Comparison of ENCODE assay signal across 8 cellular contexts in the genomic region with DNA sequence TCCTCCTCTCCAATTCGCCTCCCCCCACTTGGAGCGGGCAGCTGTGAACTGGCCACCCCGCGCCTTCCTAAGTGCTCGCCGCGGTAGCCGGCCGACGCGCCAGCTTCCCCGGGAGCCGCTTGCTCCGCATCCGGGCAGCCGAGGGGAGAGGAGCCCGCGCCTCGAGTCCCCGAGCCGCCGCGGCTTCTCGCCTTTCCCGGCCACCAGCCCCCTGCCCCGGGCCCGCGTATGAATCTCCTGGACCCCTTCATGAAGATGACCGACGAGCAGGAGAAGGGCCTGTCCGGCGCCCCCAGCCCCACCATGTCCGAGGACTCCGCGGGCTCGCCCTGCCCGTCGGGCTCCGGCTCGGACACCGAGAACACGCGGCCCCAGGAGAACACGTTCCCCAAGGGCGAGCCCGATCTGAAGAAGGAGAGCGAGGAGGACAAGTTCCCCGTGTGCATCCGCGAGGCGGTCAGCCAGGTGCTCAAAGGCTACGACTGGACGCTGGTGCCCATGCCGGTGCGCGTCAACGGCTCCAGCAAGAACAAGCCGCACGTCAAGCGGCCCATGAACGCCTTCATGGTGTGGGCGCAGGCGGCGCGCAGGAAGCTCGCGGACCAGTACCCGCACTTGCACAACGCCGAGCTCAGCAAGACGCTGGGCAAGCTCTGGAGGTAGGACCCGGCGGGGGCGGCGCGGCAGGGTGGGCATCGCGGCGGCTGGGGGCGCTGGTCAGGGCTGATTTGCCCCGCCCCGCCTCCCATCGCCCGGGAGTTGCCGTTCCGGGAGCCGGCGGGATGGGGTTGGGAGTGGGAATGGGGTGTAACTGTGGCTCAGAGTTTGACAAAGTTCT. TPM values are rescaled to one million over a fixed set of nuclear protein-coding genes. Genes with fewer than 3 reads are reported as not detected.
A peak's percentile ranks its signal among the peaks of the same experiment; 100 is the strongest.
DNase-seq lines count a peak whose midpoint lies in the region; ATAC-seq and TF ChIP-seq lines count a peak whose summit lies in the region.

No MANE protein-coding gene starts in this region.

- H3K27ac Mint-ChIP-seq in nephron progenitor cell, result peak overlapping the region; percentile 16
- H3K27ac Mint-ChIP-seq in effector memory CD8-positive, alpha-beta T cell, result no peak overlapping the region

- H3K4me3 Mint-ChIP-seq in nephron progenitor cell, result peak overlapping the region; percentile 96
- no peak overlapping the region for H3K4me3 Mint-ChIP-seq in effector memory CD8-positive, alpha-beta T cell

- POLR2A ChIA-PET in HEK293 (lab: Yijun Ruan, JAX), result interaction anchor here (0.6 to 2.5 kb wide), 63 partner anchors 8 to 1354 kb away, joined by 3 to 45 read pairs (median 5); no protein-coding TSS in a partner anchor

- H3K4me3 ChIP-seq in GM12864 (ENCODE audit: low read depth, low read length) (peak overlapping the region; percentile 68), HEK293 (ENCODE audit: low read depth, low read length) (peak overlapping the region; percentile 89), NT2/D1 (ENCODE audit: insufficient read length, low read depth) (peak overlapping the region; percentile 83)
- no peak overlapping the region for H3K4me3 ChIP-seq in effector memory CD4-positive, alpha-beta T cell (ENCODE audit: insufficient read depth, low read depth, low read length, poor library complexity, severe bottlenecking)

- no peak for DNase-seq in GM12864 (ENCODE audit: low read depth)
- no peak for DNase-seq in NT2/D1 (ENCODE audit: low read depth, low spot score)
- DNase-seq in nephron progenitor cell, result peak; percentile 68
- no peak for DNase-seq in NCI-H526 treated with DMSO at 0.1 percent for 48 hours (lab: John Stamatoyannopoulos, UW)
- DNase-seq in effector memory CD8-positive, alpha-beta T cell, result no peak
- DNase-seq in effector memory CD4-positive, alpha-beta T cell, result no peak

- H3K27me3 ChIP-seq in NT2/D1 (ENCODE audit: insufficient read depth, insufficient read length), result peaks cover 45% of the 10 kb centered on the region
- peaks cover 30% of the 10 kb centered on the region for H3K27me3 ChIP-seq in effector memory CD4-positive, alpha-beta T cell (replicated peaks; ENCODE audit: control insufficient read depth, insufficient read depth, low read length, poor library complexity, severe bottlenecking)

- peak overlapping the region; percentile 97 for H3K9ac ChIP-seq in NT2/D1 (ENCODE audit: insufficient read length, low read depth)

- H3K9me3 ChIP-seq in HEK293 (ENCODE audit: control insufficient read depth, insufficient read depth, low read depth, low read length) (no peaks in the 10 kb centered on the region), NT2/D1 (ENCODE audit: insufficient read depth, low read length) (no peaks in the 10 kb centered on the region)
- H3K9me3 ChIP-seq in effector memory CD4-positive, alpha-beta T cell (ENCODE audit: control insufficient read depth, low read length), result no peaks in the 10 kb centered on the region

- peaks cover 53% of the 10 kb centered on the region for H3K27me3 Mint-ChIP-seq in nephron progenitor cell (ENCODE audit: low read depth, poor library complexity)
- peaks cover 62 to 85% of the 10 kb centered on the region in 2 donors for H3K27me3 Mint-ChIP-seq in effector memory CD8-positive, alpha-beta T cell

- TF ChIP-seq CTCF in GM12864 (IDR thresholded peaks at IDR 0.05; ENCODE audit: low read depth, low read length, missing control alignments) (no peak), HEK293 (tag by site-specific recombination; IDR thresholded peaks at IDR 0.05) (peak; percentile 95), nephron progenitor cell (IDR thresholded peaks at IDR 0.05) (no peak)

- no peaks in the 10 kb centered on the region for H3K9me3 Mint-ChIP-seq in nephron progenitor cell
- H3K9me3 Mint-ChIP-seq in effector memory CD8-positive, alpha-beta T cell, result peaks cover 0 to 2% of the 10 kb centered on the region in 2 donors

- peaks cover 68% of the 10 kb centered on the region for H3K4me1 Mint-ChIP-seq in nephron progenitor cell
- H3K4me1 Mint-ChIP-seq in effector memory CD8-positive, alpha-beta T cell (ENCODE audit: low read depth in 2 of 2), result peaks cover 0 to 4% of the 10 kb centered on the region in 2 donors

- H3K4me1 ChIP-seq in HEK293 (ENCODE audit: control insufficient read depth, insufficient read depth, low read length) (peaks cover 23% of the 10 kb centered on the region), NT2/D1 (ENCODE audit: insufficient read depth, insufficient read length) (peaks cover 9% of the 10 kb centered on the region)
- peaks cover 4% of the 10 kb centered on the region for H3K4me1 ChIP-seq in effector memory CD4-positive, alpha-beta T cell (ENCODE audit: control insufficient read depth, insufficient read depth, low read length, poor library complexity, severe bottlenecking)

- H3K36me3 Mint-ChIP-seq in nephron progenitor cell (ENCODE audit: low read depth), result peaks cover 19% of the 10 kb centered on the region
- H3K36me3 Mint-ChIP-seq in effector memory CD8-positive, alpha-beta T cell (ENCODE audit: insufficient read depth), result peaks cover 2% of the 10 kb centered on the region

- CTCF ChIA-PET in HEK293 (lab: Yijun Ruan, JAX), result interaction anchor here (0.6 to 2.1 kb wide), 12 partner anchors 11 to 1045 kb away, joined by 3 to 13 read pairs (median 3); no protein-coding TSS in a partner anchor

- peak overlapping the region; percentile 95 for H3K27ac ChIP-seq in HEK293 (ENCODE audit: extremely low read depth, low read depth, low read length)
- no peak overlapping the region for H3K27ac ChIP-seq in effector memory CD4-positive, alpha-beta T cell (ENCODE audit: insufficient read depth, low read length, poor library complexity, severe bottlenecking)

- H3K36me3 ChIP-seq in HEK293 (ENCODE audit: control insufficient read depth in 2 of 2, insufficient read depth in 1 of 2, low read length in 2 of 2) (peaks cover 20 to 26% of the 10 kb centered on the region in 2 experiments), NT2/D1 (ENCODE audit: insufficient read depth, insufficient read length, low read length) (peaks cover 19% of the 10 kb centered on the region)
- no peaks in the 10 kb centered on the region for H3K36me3 ChIP-seq in effector memory CD4-positive, alpha-beta T cell (ENCODE audit: control insufficient read depth, insufficient read depth, low read length)

- ATAC-seq in esophagus mucosa, result peak; percentile 35
- ATAC-seq in effector memory CD8-positive, alpha-beta T cell (replicated peaks), result no peak

TF ChIP-seq in HEK293, 187 proteins besides CTCF, POLR2A, EP300 and RAD21 (continues in another document):
- TF ChIP-seq OVOL3 (tag by site-specific recombination; IDR thresholded peaks at IDR 0.05) (no peak), TRIM28 (IDR thresholded peaks at IDR 0.05; ENCODE audit: borderline replicate concordance, low read length) (no peak), ZSCAN30 (tag by site-specific recombination; IDR thresholded peaks at IDR 0.05) (0 out of 2 replicates have a peak, but pooled peaks have one; percentile 34), ZNF473 (tag by site-specific recombination; IDR thresholded peaks at IDR 0.05) (no peak), KLF7 (tag by site-specific recombination; IDR thresholded peaks at IDR 0.05; ENCODE audit: borderline replicate concordance) (no peak), ZBTB20 (tag by site-specific recombination; IDR thresholded peaks at IDR 0.05) (peak; percentile 95), MYNN (tag by site-specific recombination; IDR thresholded peaks at IDR 0.05; ENCODE audit: borderline replicate concordance) (no peak), ZNF837 (tag by site-specific recombination; IDR thresholded peaks at IDR 0.05) (no peak), ZNF610 (tag by site-specific recombination; IDR thresholded peaks at IDR 0.05; ENCODE audit: borderline replicate concordance) (0 out of 2 replicates have a peak, but pooled peaks have one; percentile 23), SP2 (tag by site-specific recombination; IDR thresholded peaks at IDR 0.05) (peak; percentile 74), SP7 (tag by site-specific recombination; IDR thresholded peaks at IDR 0.05) (peak; percentile 54; the same call in 1 of the 2 replicates)
- TF ChIP-seq, protein P1, sequence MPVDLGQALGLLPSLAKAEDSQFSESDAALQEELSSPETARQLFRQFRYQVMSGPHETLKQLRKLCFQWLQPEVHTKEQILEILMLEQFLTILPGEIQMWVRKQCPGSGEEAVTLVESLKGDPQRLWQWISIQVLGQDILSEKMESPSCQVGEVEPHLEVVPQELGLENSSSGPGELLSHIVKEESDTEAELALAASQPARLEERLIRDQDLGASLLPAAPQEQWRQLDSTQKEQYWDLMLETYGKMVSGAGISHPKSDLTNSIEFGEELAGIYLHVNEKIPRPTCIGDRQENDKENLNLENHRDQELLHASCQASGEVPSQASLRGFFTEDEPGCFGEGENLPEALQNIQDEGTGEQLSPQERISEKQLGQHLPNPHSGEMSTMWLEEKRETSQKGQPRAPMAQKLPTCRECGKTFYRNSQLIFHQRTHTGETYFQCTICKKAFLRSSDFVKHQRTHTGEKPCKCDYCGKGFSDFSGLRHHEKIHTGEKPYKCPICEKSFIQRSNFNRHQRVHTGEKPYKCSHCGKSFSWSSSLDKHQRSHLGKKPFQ (tag by site-specific recombination; IDR thresholded peaks at IDR 0.05), result no peak
- TF ChIP-seq, protein P2, sequence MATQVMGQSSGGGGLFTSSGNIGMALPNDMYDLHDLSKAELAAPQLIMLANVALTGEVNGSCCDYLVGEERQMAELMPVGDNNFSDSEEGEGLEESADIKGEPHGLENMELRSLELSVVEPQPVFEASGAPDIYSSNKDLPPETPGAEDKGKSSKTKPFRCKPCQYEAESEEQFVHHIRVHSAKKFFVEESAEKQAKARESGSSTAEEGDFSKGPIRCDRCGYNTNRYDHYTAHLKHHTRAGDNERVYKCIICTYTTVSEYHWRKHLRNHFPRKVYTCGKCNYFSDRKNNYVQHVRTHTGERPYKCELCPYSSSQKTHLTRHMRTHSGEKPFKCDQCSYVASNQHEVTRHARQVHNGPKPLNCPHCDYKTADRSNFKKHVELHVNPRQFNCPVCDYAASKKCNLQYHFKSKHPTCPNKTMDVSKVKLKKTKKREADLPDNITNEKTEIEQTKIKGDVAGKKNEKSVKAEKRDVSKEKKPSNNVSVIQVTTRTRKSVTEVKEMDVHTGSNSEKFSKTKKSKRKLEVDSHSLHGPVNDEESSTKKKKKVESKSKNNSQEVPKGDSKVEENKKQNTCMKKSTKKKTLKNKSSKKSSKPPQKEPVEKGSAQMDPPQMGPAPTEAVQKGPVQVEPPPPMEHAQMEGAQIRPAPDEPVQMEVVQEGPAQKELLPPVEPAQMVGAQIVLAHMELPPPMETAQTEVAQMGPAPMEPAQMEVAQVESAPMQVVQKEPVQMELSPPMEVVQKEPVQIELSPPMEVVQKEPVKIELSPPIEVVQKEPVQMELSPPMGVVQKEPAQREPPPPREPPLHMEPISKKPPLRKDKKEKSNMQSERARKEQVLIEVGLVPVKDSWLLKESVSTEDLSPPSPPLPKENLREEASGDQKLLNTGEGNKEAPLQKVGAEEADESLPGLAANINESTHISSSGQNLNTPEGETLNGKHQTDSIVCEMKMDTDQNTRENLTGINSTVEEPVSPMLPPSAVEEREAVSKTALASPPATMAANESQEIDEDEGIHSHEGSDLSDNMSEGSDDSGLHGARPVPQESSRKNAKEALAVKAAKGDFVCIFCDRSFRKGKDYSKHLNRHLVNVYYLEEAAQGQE (tag by site-specific recombination; IDR thresholded peaks at IDR 0.05), result 0 out of 2 replicates have a peak, but pooled peaks have one; percentile 8

RNA-seq across cellular contexts. Expression of a gene that starts 0.6 kb away (rescaled TPM):
- 20.3 TPM for total RNA-seq in esophagus mucosa
